ENCODE assay signal across 8 cellular contexts in genomic region chr1:200780545-200781444, GRCh38. TPM values are rescaled to one million over a fixed set of nuclear protein-coding genes. Genes with fewer than 3 reads are reported as not detected.
A peak's percentile ranks its signal among the peaks of the same experiment; 100 is the strongest.
DNase-seq lines count a peak whose midpoint lies in the region; ATAC-seq, FAIRE-seq and TF ChIP-seq lines count a peak whose summit lies in the region.

No MANE protein-coding gene starts in this region.

- no peaks in the 10 kb centered on the region for H3K27me3 ChIP-seq in left lung

- H3K4me1 Mint-ChIP-seq in stimulated activated effector memory CD8-positive, alpha-beta T cell treated with anti-CD3 and anti-CD28 coated beads, Interleukin-12 subunit alpha, Interleukin-12 subunit beta, amount 100 ng/mL, for 72 hours, result no peaks in the 10 kb centered on the region

- H3K36me3 Mint-ChIP-seq in stimulated activated effector memory CD8-positive, alpha-beta T cell treated with anti-CD3 and anti-CD28 coated beads, Interleukin-12 subunit alpha, Interleukin-12 subunit beta, amount 100 ng/mL, for 72 hours, result no peaks in the 10 kb centered on the region

- TF ChIP-seq RAD21 in A549 (conservative IDR thresholded peaks at IDR 0.05 in 1 of 2, IDR thresholded peaks at IDR 0.05 in 1 of 2), result no peak

- H3K4me3 ChIP-seq in A549 (no peak overlapping the region), left lung (no peak overlapping the region)

- no peak overlapping the region for H3K27ac Mint-ChIP-seq in stimulated activated effector memory CD8-positive, alpha-beta T cell treated with anti-CD3 and anti-CD28 coated beads, Interleukin-12 subunit alpha, Interleukin-12 subunit beta, amount 100 ng/mL, for 72 hours

- H3K9me3 ChIP-seq in A549 (0 out of 3 replicates have a peak, but pooled peaks cover 7% of the 10 kb centered on the region), left lung (peaks cover 0 to 5% of the 10 kb centered on the region in 2 donors)

- TF ChIP-seq EP300 in A549 (IDR thresholded peaks at IDR 0.05), result no peak

- CTCF ChIA-PET in A549 (lab: Yijun Ruan, JAX), result interaction anchor here (0.9 kb wide), 1 partner anchor 159 kb away, joined by 3 read pairs; no protein-coding TSS in a partner anchor

- POLR2A ChIA-PET in A549 (lab: Yijun Ruan, JAX), result interaction anchor here (0.9 kb wide), 1 partner anchor 111 kb away, joined by 3 read pairs; the partner anchor contains the start of gene DDX59

- intact Hi-C loops in left lung (cut with DNase I), result no loop called here

- H3K36me3 ChIP-seq in left lung, result peaks cover 0 to 16% of the 10 kb centered on the region in 2 donors

- H3K4me3 Mint-ChIP-seq in stimulated activated effector memory CD8-positive, alpha-beta T cell treated with anti-CD3 and anti-CD28 coated beads, Interleukin-12 subunit alpha, Interleukin-12 subunit beta, amount 100 ng/mL, for 72 hours, result no peak overlapping the region

- H3K27ac ChIP-seq in A549, result no peak overlapping the region
- peak overlapping the region; percentile 48 for H3K27ac ChIP-seq in VCaP
- peak overlapping the region; percentile 1 to 25 for H3K27ac ChIP-seq in left lung

- TF ChIP-seq CTCF in A549 (IDR thresholded peaks at IDR 0.05) (no peak), VCaP (conservative IDR thresholded peaks at IDR 0.05) (no peak), left lung (IDR thresholded peaks at IDR 0.05) (no peak)

- H3K9me3 Mint-ChIP-seq in stimulated activated effector memory CD8-positive, alpha-beta T cell treated with anti-CD3 and anti-CD28 coated beads, Interleukin-12 subunit alpha, Interleukin-12 subunit beta, amount 100 ng/mL, for 72 hours, result no peaks in the 10 kb centered on the region

- FAIRE-seq in A549 (lab: Jason Lieb, UNC), result no peak

- no peak for ATAC-seq in A549
- peak; percentile 62 for ATAC-seq in GM19438 (IDR thresholded peaks at IDR 0.05; ENCODE audit: low read depth, unreplicated experiment)
- ATAC-seq in left lung, result peak; percentile 75
- ATAC-seq in stimulated activated effector memory CD8-positive, alpha-beta T cell treated with anti-CD3 and anti-CD28 coated beads, Interleukin-12 subunit alpha, Interleukin-12 subunit beta, amount 100 ng/mL, for 72 hours, result no peak

- DNase-seq in A549 (ENCODE audit: low read depth in 1 of 2, low spot score in 1 of 2), result no peak
- DNase-seq in left lung, result no peak
- no peak for DNase-seq in stimulated activated effector memory CD8-positive, alpha-beta T cell treated with anti-CD3 and anti-CD28 coated beads, Interleukin-12 subunit alpha, Interleukin-12 subunit beta, amount 100 ng/mL, for 72 hours (ENCODE audit: low spot score in 2 of 2)
- no peak for DNase-seq in iPS-NIHi11 (ENCODE audit: low spot score)
- DNase-seq in HK-2 (ENCODE audit: unreplicated experiment), result no peak
- DNase-seq in AG20443 (ENCODE audit: low spot score), result no peak

- no peak overlapping the region for H3K4me2 ChIP-seq in A549

- TF ChIP-seq POLR2A in A549 (IDR thresholded peaks at IDR 0.05; ENCODE audit: low read length), result no peak

- H3K4me1 ChIP-seq in A549, result peaks cover 14% of the 10 kb centered on the region
- peaks cover 3 to 6% of the 10 kb centered on the region in 2 donors for H3K4me1 ChIP-seq in left lung

- WGBS in A549 (ENCODE audit: missing lambda C conversion rate), result 87% methylated on average over 5 of the region's 5 CpGs

TF ChIP-seq in A549, 52 proteins besides CTCF, POLR2A, EP300 and RAD21:
- peak; percentile 22 for TF ChIP-seq MAFK (IDR thresholded peaks at IDR 0.05; ENCODE audit: partially characterized antibody)
- no peak for TF ChIP-seq HOXB13 (CRISPR knock-in tag; IDR thresholded peaks at IDR 0.05; ENCODE audit: low read depth)
- TF ChIP-seq E2F6 (IDR thresholded peaks at IDR 0.05; ENCODE audit: borderline replicate concordance, low read depth), result no peak

RNA-seq across cellular contexts. Expression of gene CAMSAP2, which starts 42.1 kb away (rescaled TPM):
- polyA plus RNA-seq in A549 (2011; rRNA removed) (28.4 and 28.5 TPM in 2 replicates), A549 (2017; fragmentation: RNase III; extraction: RNeasy Plus Mini Kit Qiagen cat#74134 plus additional on column Dnase treatment) (17.3 to 18.1 TPM (median 17.6 TPM) in 3 replicates)
- polyA plus RNA-seq in A549 (2012; cell fraction: cytosol; rRNA removed), result 3.5 and 4.0 TPM in 2 replicates
- 2.0 and 3.4 TPM in 2 replicates for polyA plus RNA-seq in A549 (2012; cell fraction: nucleus; rRNA removed)
- polyA minus RNA-seq in A549 (2011; rRNA and poly(A)+ RNA removed), result 18.7 and 22.2 TPM in 2 replicates
- total RNA-seq in left lung, result 10 to 100 TPM; 32.2 TPM

Comparison
In these comparisons a context has a peak if more than half of its experiments do, and no peak if none do; other contexts are left out.
1. ATAC-seq: peak in GM19438 (single experiment) and left lung (single experiment); none in A549 (0 of 2) and stimulated activated effector memory CD8-positive, alpha-beta T cell treated with anti-CD3 and anti-CD28 coated beads, Interleukin-12 subunit alpha, Interleukin-12 subunit beta, amount 100 ng/mL, for 72 hours (single experiment).
2. H3K27ac ChIP-seq: peak in VCaP (single experiment) and left lung (2 of 2); none in A549 (0 of 2).